12 cellular contexts compared by ENCODE assay signal in the genomic region with DNA sequence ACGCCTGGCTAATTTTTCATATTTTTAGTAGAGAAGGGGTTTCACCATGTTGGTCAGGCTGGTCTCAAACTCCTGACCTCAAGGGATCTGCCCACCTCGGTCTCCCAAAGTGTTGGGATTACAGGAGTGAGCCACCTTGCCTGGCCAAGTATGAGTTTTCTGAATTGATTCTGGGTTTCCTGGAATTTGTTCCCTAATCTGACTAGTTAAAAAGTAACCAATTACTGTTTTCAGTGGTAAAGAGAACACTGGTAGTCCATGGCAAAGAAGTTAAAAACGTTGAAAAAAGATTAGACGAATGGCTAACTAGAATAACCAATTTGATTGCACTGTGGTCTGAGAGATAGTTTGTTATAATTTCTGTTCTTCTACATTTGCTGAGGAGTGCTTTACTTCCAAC. TPM values are rescaled to one million over a fixed set of nuclear protein-coding genes. Genes with fewer than 3 reads are reported as not detected.
"Had no signal": no experiment of that assay in that cellular context is flagged by ENCODE, and none has a peak within 500 bp of the region (broad histone marks: within the 10 kb centered on the region; RNA-seq: fewer than 3 reads in every experiment).

No MANE protein-coding gene starts in this region.

RNA-seq across cellular contexts. Expression of a gene that starts 21.0 kb away (rescaled TPM):
- total RNA-seq: activated CD4-positive, alpha-beta memory T cell treated with anti-CD3 and anti-CD28 coated beads, Interleukin-2, amount 10 ng/mL, durations not matched to agents 7 days and 5 days; activated CD4-positive, alpha-beta T cell treated with anti-CD3 and anti-CD28 coated beads for 36 hours; activated CD4-positive, alpha-beta T cell treated with anti-CD3 and anti-CD28 coated beads, Interleukin-2, amount 10 ng/mL, durations not matched to agents 7 days and 5 days; activated CD8-positive, alpha-beta memory T cell treated with anti-CD3 and anti-CD28 coated beads, Interleukin-2, amount 10 ng/mL, durations not matched to agents 7 days and 5 days; activated CD8-positive, alpha-beta T cell treated with anti-CD3 and anti-CD28 coated beads, Interleukin-2, amount 10 ng/mL, durations not matched to agents 7 days and 5 days; activated naive CD8-positive, alpha-beta T cell treated with anti-CD3 and anti-CD28 coated beads, Interleukin-2, amount 10 ng/mL, durations not matched to agents 7 days and 5 days; activated T-helper 2 cell treated with anti-CD3 and anti-CD28 coated beads, Interferon-gamma antibody, Interleukin-2, Interleukin-4, amounts not matched to agents 10 μg/mL and 5 μg/mL and 100 μg/mL, durations not matched to agents 14 hours and 24 hours and 36 hours; ascending aorta; cardiac septum; T-helper 1 cell treated with Interleukin-12 subunit alpha and Interleukin-12 subunit beta and Interleukin-4 antibody, amounts not matched to agents 30 ng/mL and 1 ng/mL, for 36 hours; T-helper 17 cell; T-helper 2 cell treated with Interferon-gamma antibody and Interleukin-4, amounts not matched to agents 100 ng/mL and 5 ng/mL, for 36 hours had no signal
